20 cellular contexts compared by ENCODE assay signal in the genomic region with DNA sequence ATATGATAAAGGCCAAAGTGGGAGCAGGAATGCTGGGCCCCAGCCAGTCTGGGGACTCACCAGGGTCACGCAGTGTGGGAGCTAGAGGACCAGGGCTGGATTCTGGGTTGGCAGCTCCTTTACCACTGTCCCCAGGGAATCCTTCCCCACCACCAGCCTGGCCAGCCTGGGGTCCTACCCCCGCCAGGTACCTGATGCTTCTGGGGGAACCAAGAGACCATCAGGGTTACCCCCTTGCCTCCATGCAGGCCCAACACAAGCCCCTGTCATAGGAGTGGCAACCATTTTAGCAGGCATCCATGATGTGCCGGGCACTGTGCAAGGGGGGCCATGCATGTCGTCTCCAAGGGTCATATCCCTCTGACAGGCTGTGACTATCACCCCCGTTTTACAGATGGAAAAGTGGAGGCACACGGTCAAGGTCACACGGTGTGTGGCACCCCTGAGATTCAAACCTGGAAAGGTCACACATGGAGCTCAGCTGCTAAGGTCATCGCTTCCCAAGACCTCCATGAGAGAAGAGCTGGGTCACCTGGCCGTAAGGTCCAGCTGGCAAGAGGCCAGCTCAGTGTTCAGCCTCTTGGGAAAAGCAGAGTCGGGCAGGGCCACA. TPM values are rescaled to one million over a fixed set of nuclear protein-coding genes. Genes with fewer than 3 reads are reported as not detected.
A peak's percentile ranks its signal among the peaks of the same experiment; 100 is the strongest.
DNase-seq lines count a peak whose midpoint lies in the region; ATAC-seq lines count a peak whose summit lies in the region.
"Had no signal": no experiment of that assay in that cellular context is flagged by ENCODE, and none has a peak within 500 bp of the region (broad histone marks: within the 10 kb centered on the region; RNA-seq: fewer than 3 reads in every experiment).

No MANE protein-coding gene starts in this region.

- peak overlapping the region in 1 of 2 donors; percentile 41 for H3K4me3 Mint-ChIP-seq in activated T-cell treated with anti-CD3 and anti-CD28 coated beads, Interleukin-2, amount 50 U/mL, for 72 hours
- no peak overlapping the region for H3K4me3 Mint-ChIP-seq in activated naive CD8-positive, alpha-beta T cell treated with anti-CD3 and anti-CD28 coated beads for 36 hours
- H3K4me3 Mint-ChIP-seq: dendritic cell treated with granulocyte-macrophage colony-stimulating factor and Interleukin-4, amounts not matched to agents 40 ng/mL and 50 ng/mL, for 4 days had no signal

- WGBS in mesenchymal stem cell, result 92% methylated on average over 10 of the region's 10 CpGs

- peak overlapping the region; percentile 60 for H4K8ac ChIP-seq in mesenchymal stem cell (ENCODE audit: low read length)

- DNase-seq in activated T-cell treated with anti-CD3 and anti-CD28 coated beads, Interleukin-2, amount 50 U/mL, for 72 hours, result no peak
- DNase-seq in activated T-cell treated with anti-CD3 and anti-CD28 coated beads for 4 hours, result no peak
- no peak for DNase-seq in activated naive CD8-positive, alpha-beta T cell treated with anti-CD3 and anti-CD28 coated beads for 36 hours
- no peak for DNase-seq in mesenchymal stem cell
- peak; percentile 7 for DNase-seq in stimulated activated naive CD8-positive, alpha-beta T cell treated with anti-CD3 and anti-CD28 coated beads, Interleukin-15, Interleukin-2, amounts not matched to agents 100 U/mL and 50 U/mL, for 24 hours
- no peak for DNase-seq in amniotic stem cell (lab: John Stamatoyannopoulos, UW)
- DNase-seq in occipital lobe (lab: John Stamatoyannopoulos, UW), result no peak
- no peak for DNase-seq in DMS 273 treated with DMSO at 0.1 percent for 48 hours (lab: John Stamatoyannopoulos, UW)
- DNase-seq: activated CD8-positive, alpha-beta memory T cell treated with anti-CD3 and anti-CD28 coated beads for 24 hours; activated gamma-delta T cell treated with Interleukin-2 at 50 U/mL for 16 hours; lower lobe of right lung; NCI-H2227 treated with DMSO at 0.1 percent for 48 hours; RPMI8226; SW 1271 had no signal

- peaks cover 59% of the 10 kb centered on the region for H3K4me1 Mint-ChIP-seq in activated T-cell treated with anti-CD3 and anti-CD28 coated beads, Interleukin-2, amount 50 U/mL, for 72 hours (ENCODE audit: low read depth)
- peaks cover 69% of the 10 kb centered on the region for H3K4me1 Mint-ChIP-seq in activated naive CD8-positive, alpha-beta T cell treated with anti-CD3 and anti-CD28 coated beads for 36 hours

- no peak for ATAC-seq in activated T-cell treated with anti-CD3 and anti-CD28 coated beads, Interleukin-2, amount 50 U/mL, for 72 hours (replicated peaks in 1 of 2)
- ATAC-seq in stimulated activated naive CD8-positive, alpha-beta T cell treated with anti-CD3 and anti-CD28 coated beads, Interleukin-15, Interleukin-2, amounts not matched to agents 100 U/mL and 50 U/mL, for 24 hours, result no peak
- ATAC-seq: A549, body of pancreas, lower lobe of right lung had no signal

- H3K23ac ChIP-seq in mesenchymal stem cell (ENCODE audit: low read length in 2 of 2), result no peak overlapping the region

- no peak overlapping the region for H3K14ac ChIP-seq in mesenchymal stem cell (ENCODE audit: low read length in 2 of 2)

- peak overlapping the region; percentile 68 for H3K9ac ChIP-seq in mesenchymal stem cell (ENCODE audit: low read length)

- H2BK5ac ChIP-seq in mesenchymal stem cell (ENCODE audit: low read depth, low read length, poor library complexity, severe bottlenecking), result peak overlapping the region; percentile 25

- H3K18ac ChIP-seq in mesenchymal stem cell (ENCODE audit: low read depth in 1 of 2, low read length in 2 of 2), result peak overlapping the region; percentile 5 to 42

- H3K9me3 ChIP-seq in mesenchymal stem cell (ENCODE audit: control insufficient read depth, low read length), result no peaks in the 10 kb centered on the region
- H3K9me3 ChIP-seq: A549, body of pancreas, lower lobe of right lung, psoas muscle, vagina had no signal

- H2BK120ac ChIP-seq in mesenchymal stem cell (ENCODE audit: low read depth, low read length), result no peak overlapping the region

- peaks cover 24 to 33% of the 10 kb centered on the region in 2 donors for H3K36me3 Mint-ChIP-seq in activated T-cell treated with anti-CD3 and anti-CD28 coated beads, Interleukin-2, amount 50 U/mL, for 72 hours (ENCODE audit: insufficient read depth in 2 of 2)
- peaks cover 60% of the 10 kb centered on the region for H3K36me3 Mint-ChIP-seq in activated naive CD8-positive, alpha-beta T cell treated with anti-CD3 and anti-CD28 coated beads for 36 hours

- H3K4me2 ChIP-seq in mesenchymal stem cell (ENCODE audit: low read length, poor library complexity, severe bottlenecking), result no peak overlapping the region
- H3K4me2 ChIP-seq: A549 had no signal

- peak overlapping the region; percentile 16 for H2AFZ ChIP-seq in mesenchymal stem cell (ENCODE audit: low read depth, low read length)

- no peak overlapping the region for H3K4me3 ChIP-seq in mesenchymal stem cell (ENCODE audit: insufficient read depth in 1 of 2, low read depth in 1 of 2, low read length in 2 of 2)
- H3K4me3 ChIP-seq: A549, body of pancreas, lower lobe of right lung, vagina had no signal

- H3K9me3 Mint-ChIP-seq in activated T-cell treated with anti-CD3 and anti-CD28 coated beads, Interleukin-2, amount 50 U/mL, for 72 hours, result no peaks in the 10 kb centered on the region
- H3K9me3 Mint-ChIP-seq in activated naive CD8-positive, alpha-beta T cell treated with anti-CD3 and anti-CD28 coated beads for 36 hours, result no peaks in the 10 kb centered on the region
- H3K9me3 Mint-ChIP-seq: dendritic cell treated with granulocyte-macrophage colony-stimulating factor and Interleukin-4, amounts not matched to agents 40 ng/mL and 50 ng/mL, for 4 days had no signal

- H3K27ac ChIP-seq in mesenchymal stem cell (ENCODE audit: low read length, poor library complexity, severe bottlenecking), result peak overlapping the region; percentile 49
- H3K27ac ChIP-seq: A549, body of pancreas, lower lobe of right lung, psoas muscle, vagina had no signal

- H3K4ac ChIP-seq in mesenchymal stem cell (ENCODE audit: low read depth in 1 of 2, low read length in 2 of 2), result no peak overlapping the region

- peaks cover 26% of the 10 kb centered on the region for H3K4me1 ChIP-seq in mesenchymal stem cell (ENCODE audit: control insufficient read depth, insufficient read depth, low read depth, low read length)
- H3K4me1 ChIP-seq: A549, body of pancreas, lower lobe of right lung, psoas muscle, vagina had no signal

- H2BK12ac ChIP-seq in mesenchymal stem cell (ENCODE audit: low read length in 2 of 2), result no peak overlapping the region

- peak overlapping the region; percentile 94 for H3K27ac Mint-ChIP-seq in activated T-cell treated with anti-CD3 and anti-CD28 coated beads, Interleukin-2, amount 50 U/mL, for 72 hours
- peak overlapping the region; percentile 93 for H3K27ac Mint-ChIP-seq in activated naive CD8-positive, alpha-beta T cell treated with anti-CD3 and anti-CD28 coated beads for 36 hours
- H3K27ac Mint-ChIP-seq: dendritic cell treated with granulocyte-macrophage colony-stimulating factor and Interleukin-4, amounts not matched to agents 40 ng/mL and 50 ng/mL, for 4 days had no signal

- H2AK5ac ChIP-seq in mesenchymal stem cell (ENCODE audit: low read length, severe bottlenecking), result no peak overlapping the region

- no peak overlapping the region for H2BK15ac ChIP-seq in mesenchymal stem cell (ENCODE audit: low read depth, poor library complexity, severe bottlenecking)

- H3K36me3 ChIP-seq in mesenchymal stem cell (ENCODE audit: control insufficient read depth in 1 of 2, insufficient read depth in 2 of 2, low read depth in 1 of 2, low read length in 2 of 2), result no peaks in the 10 kb centered on the region
- H3K36me3 ChIP-seq: lower lobe of right lung, vagina had no signal

- no peak overlapping the region for H4K91ac ChIP-seq in mesenchymal stem cell (ENCODE audit: low read length)

- H3K27me3 ChIP-seq in mesenchymal stem cell (ENCODE audit: control insufficient read depth in 1 of 2, insufficient read depth in 1 of 2, low read length in 2 of 2), result peaks cover 9 to 22% of the 10 kb centered on the region in 2 experiments
- H3K27me3 ChIP-seq: body of pancreas, vagina had no signal

- H3K27me3 Mint-ChIP-seq in activated T-cell treated with anti-CD3 and anti-CD28 coated beads, Interleukin-2, amount 50 U/mL, for 72 hours (ENCODE audit: low read depth), result no peaks in the 10 kb centered on the region
- H3K27me3 Mint-ChIP-seq in activated naive CD8-positive, alpha-beta T cell treated with anti-CD3 and anti-CD28 coated beads for 36 hours, result no peaks in the 10 kb centered on the region
- H3K27me3 Mint-ChIP-seq: dendritic cell treated with granulocyte-macrophage colony-stimulating factor and Interleukin-4, amounts not matched to agents 40 ng/mL and 50 ng/mL, for 4 days had no signal

- no peaks in the 10 kb centered on the region for H3K79me1 ChIP-seq in mesenchymal stem cell (replicated peaks; ENCODE audit: low read length, poor library complexity, severe bottlenecking)

RNA-seq across cellular contexts. Expression of gene RUNX3, which starts 16.4 kb away (rescaled TPM):
- 100 to 1,000 TPM; 254 to 298 TPM for total RNA-seq in activated T-cell treated with anti-CD3 and anti-CD28 coated beads, Interleukin-2, amount 50 U/mL, for 72 hours
- total RNA-seq in activated naive CD8-positive, alpha-beta T cell treated with anti-CD3 and anti-CD28 coated beads for 36 hours, result 100 to 1,000 TPM; 144 TPM
- 0.25 TPM for polyA plus RNA-seq in mesenchymal stem cell (2013, experiment 1 of 2)
- 0.33 TPM for polyA plus RNA-seq in mesenchymal stem cell (2013, experiment 2 of 2)
- 0.16 TPM for total RNA-seq in occipital lobe
- total RNA-seq: myocyte had no signal

Comparison
In these comparisons a context has a peak if more than half of its experiments do, and no peak if none do; other contexts are left out.
1. RNA of gene RUNX3, which starts 16.4 kb away (total RNA-seq): 254 to 298 TPM in activated T-cell treated with anti-CD3 and anti-CD28 coated beads, Interleukin-2, amount 50 U/mL, for 72 hours and 144 TPM in activated naive CD8-positive, alpha-beta T cell treated with anti-CD3 and anti-CD28 coated beads for 36 hours; 0.16 TPM in occipital lobe (single experiment); every median in the first group is over 100 times any median in the second.